Comparison of ENCODE assay signal across 8 cellular contexts in the genomic region with DNA sequence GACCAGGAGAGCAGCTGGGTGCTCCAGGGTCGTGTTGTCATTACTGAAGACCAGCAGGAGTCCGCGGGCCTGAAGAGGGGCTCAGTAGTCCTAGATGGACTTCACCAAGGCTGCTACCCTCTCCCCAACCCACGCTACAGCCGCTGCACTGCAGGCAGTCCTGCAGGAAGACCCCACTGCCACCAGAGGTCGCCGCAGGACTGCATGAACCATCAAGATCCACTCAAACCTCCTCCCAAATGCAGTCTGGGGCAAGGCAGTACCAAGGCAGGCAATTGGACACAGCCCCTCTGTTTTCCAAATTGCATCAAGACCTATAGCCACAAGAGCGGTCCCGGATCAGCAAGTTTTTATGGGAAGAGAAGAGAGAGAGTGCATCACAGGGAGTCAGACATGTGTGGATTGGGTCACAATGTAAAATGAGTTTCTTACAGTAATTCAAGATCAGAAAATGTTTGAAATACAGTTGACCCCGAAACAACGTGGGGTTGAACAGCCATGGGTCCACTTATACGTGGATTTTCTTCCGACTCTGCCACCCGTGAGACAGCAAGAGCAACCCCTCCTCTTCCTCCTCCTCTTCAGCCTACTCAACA. TPM values are rescaled to one million over a fixed set of nuclear protein-coding genes. Genes with fewer than 3 reads are reported as not detected.
DNase-seq lines count a peak whose midpoint lies in the region; ATAC-seq and TF ChIP-seq lines count a peak whose summit lies in the region.

No MANE protein-coding gene starts in this region.

- TF ChIP-seq POLR2A in right lobe of liver (IDR thresholded peaks at IDR 0.05): no peak

- peak; percentile 73 for ATAC-seq in GM18907 (IDR thresholded peaks at IDR 0.05; ENCODE audit: unreplicated experiment)
- peak; percentile 81 for ATAC-seq in HG03108 (IDR thresholded peaks at IDR 0.05; ENCODE audit: unreplicated experiment)
- ATAC-seq in right lobe of liver: peak; percentile 95 to 99 (median 96)

- WGBS in right lobe of liver (ENCODE audit: insufficient coverage, low coverage, low lambda C conversion rate, missing lambda C conversion rate): 22% methylated on average over 8 of the region's 14 CpGs

- H3K36me3 ChIP-seq in BJ (ENCODE audit: control insufficient read depth, insufficient read depth, low read length): peaks cover 24% of the 10 kb centered on the region
- no peaks in the 10 kb centered on the region for H3K36me3 ChIP-seq in colonic mucosa
- no peaks in the 10 kb centered on the region for H3K36me3 ChIP-seq in right lobe of liver

- intact Hi-C loops in colonic mucosa (cut with DNase I) (loop anchor here (2.0 kb wide), 1 partner anchor 50 kb away; no protein-coding TSS in a partner anchor), right lobe of liver (cut with DNase I) (loop anchor here (5.0 kb wide), 1 partner anchor 49 kb away; a partner anchor contains a TSS)

- no peaks in the 10 kb centered on the region for H3K9me3 ChIP-seq in colonic mucosa
- no peaks in the 10 kb centered on the region for H3K9me3 ChIP-seq in right lobe of liver

- TF ChIP-seq CTCF in BJ (IDR thresholded peaks at IDR 0.05; ENCODE audit: insufficient read depth, low read depth, low read length): peak; percentile 98
- TF ChIP-seq CTCF in colonic mucosa (IDR thresholded peaks at IDR 0.05): peak; percentile 96
- TF ChIP-seq CTCF in right lobe of liver (IDR thresholded peaks at IDR 0.05): peak; percentile 94 to 96 (median 96)

- POLR2A ChIA-PET in BJ (lab: Charles Lee): no interaction called here

- no peaks in the 10 kb centered on the region for H3K27me3 ChIP-seq in BJ (ENCODE audit: control insufficient read depth, insufficient read depth, low read length)
- H3K27me3 ChIP-seq in colonic mucosa: no peaks in the 10 kb centered on the region
- H3K27me3 ChIP-seq in right lobe of liver: no peaks in the 10 kb centered on the region

- H3K4me1 ChIP-seq in colonic mucosa (no peaks in the 10 kb centered on the region), right lobe of liver (no peaks in the 10 kb centered on the region)

- DNase-seq in BJ (ENCODE audit: low read depth): no peak
- peak; percentile 62 for DNase-seq in NCI-H2227 treated with DMSO at 0.1 percent for 48 hours (lab: John Stamatoyannopoulos, UW)
- DNase-seq in activated CD4-positive, alpha-beta T cell treated with anti-CD3 and anti-CD28 coated beads for 48 hours: peak; percentile 88
- DNase-seq in colonic mucosa: peak; percentile 75
- DNase-seq in right lobe of liver: peak; percentile 77 to 84 (median 81)
- DNase-seq in stimulated activated CD8-positive, alpha-beta memory T cell treated with anti-CD3 and anti-CD28 coated beads, Interleukin-12 subunit alpha, Interleukin-12 subunit beta, amount 100 ng/mL, for 1 hour (ENCODE audit: low read depth): peak; percentile 47

- H3K4me3 ChIP-seq in BJ (ENCODE audit: low read depth, low read length) (no peak overlapping the region), colonic mucosa (no peak overlapping the region), right lobe of liver (no peak overlapping the region)

- H3K27ac ChIP-seq in colonic mucosa: no peak overlapping the region
- no peak overlapping the region for H3K27ac ChIP-seq in right lobe of liver

- CTCF ChIA-PET in BJ (lab: Yijun Ruan, JAX): interaction anchor here (0.7 to 17.9 kb wide), 12 partner anchors 9 to 202 kb away, joined by 3 to 311 read pairs (median 4); a partner anchor contains a TSS

- no peak overlapping the region for H3K9ac ChIP-seq in colonic mucosa (ENCODE audit: low read depth in 2 of 2, low read length in 2 of 2)

RNA-seq across cellular contexts. Expression of a gene that starts 46.7 kb away (rescaled TPM):
- polyA plus RNA-seq in BJ (2011; rRNA removed): 7.3 and 12.7 TPM in 2 replicates
- polyA minus RNA-seq in BJ (2011; rRNA and poly(A)+ RNA removed): 22.7 and 22.8 TPM in 2 replicates
- total RNA-seq in colonic mucosa: under 1 TPM; 0.69 to 0.89 TPM
- 1 to 10 TPM in 5 of 6 experiments, under 1 TPM in 1; 0.92 to 2.2 (median 1.2) TPM for total RNA-seq in right lobe of liver

RNA-seq across cellular contexts. Expression of a gene that starts 58.7 kb away (rescaled TPM):
- not detected in 2 replicates for polyA plus RNA-seq in BJ (2011; rRNA removed)
- polyA minus RNA-seq in BJ (2011; rRNA and poly(A)+ RNA removed): not detected in 2 replicates
- total RNA-seq in colonic mucosa: under 1 TPM; 0.11 to 0.44 TPM
- total RNA-seq in right lobe of liver: not detected
